ENCODE assay signal across 23 cellular contexts in genomic region chr13:65985632-65986031, GRCh38.
DNase-seq lines count a peak whose midpoint lies in the region; ATAC-seq and TF ChIP-seq lines count a peak whose summit lies in the region.
"Had no signal": no experiment of that assay in that cellular context is flagged by ENCODE, and none has a peak within 500 bp of the region (broad histone marks: within the 10 kb centered on the region; RNA-seq: fewer than 3 reads in every experiment).

No MANE protein-coding gene starts in this region.

- ATAC-seq in GM18873 (IDR thresholded peaks at IDR 0.05; ENCODE audit: low FRiP score, unreplicated experiment) (no peak), GM21825 (IDR thresholded peaks at IDR 0.05; ENCODE audit: unreplicated experiment) (no peak)
- ATAC-seq: activated naive CD8-positive, alpha-beta T cell treated with anti-CD3 and anti-CD28 coated beads, Interleukin-2, amount 50 U/mL, for 24 hours; activated T-helper 17 cell treated with anti-CD3 and anti-CD28 coated beads, Interleukin-2, amount 50 U/mL, for 72 hours; lower lobe of right lung; pancreas; stimulated activated naive CD8-positive, alpha-beta T cell treated with anti-CD3 and anti-CD28 coated beads, Interleukin-15, Interleukin-2, amounts not matched to agents 100 U/mL and 50 U/mL, for 24 hours; upper lobe of right lung had no signal

- no peaks in the 10 kb centered on the region for H3K79me2 ChIP-seq in Karpas-422 (ENCODE audit: low read length)

- no peak overlapping the region for H3K9ac ChIP-seq in Karpas-422 (ENCODE audit: low read length)
- H3K9ac ChIP-seq: SK-N-SH had no signal

- 0 out of 2 replicates have a peak overlapping the region, but pooled peaks have one; percentile 17 for H2AFZ ChIP-seq in Karpas-422 (ENCODE audit: low read length)

- no peak for DNase-seq in Karpas-422
- DNase-seq in WERI-Rb-1, result peak; percentile 6
- peak; percentile 75 for DNase-seq in islet precursor cell
- DNase-seq in GF-D8 (lab: John Stamatoyannopoulos, UW), result no peak
- no peak for DNase-seq in activated naive CD4-positive, alpha-beta T cell (lab: John Stamatoyannopoulos, UW)
- DNase-seq: activated CD4-positive, alpha-beta T cell treated with anti-CD3 and anti-CD28 coated beads for 1 hour; activated naive CD8-positive, alpha-beta T cell treated with anti-CD3 and anti-CD28 coated beads, Interleukin-2, amount 50 U/mL, for 24 hours; CD8-positive, alpha-beta memory T cell; EL; esophagus squamous epithelium; lower lobe of right lung; NCI-H1694; NCI-H524 treated with DMSO at 0.1 percent for 48 hours; pancreas; SK-N-SH; stimulated activated CD4-positive, alpha-beta T cell treated with anti-CD3 and anti-CD28 coated beads, Interleukin-1b, Interleukin-23, amount 100 ng/mL, for 48 hours; stimulated activated naive CD8-positive, alpha-beta T cell treated with anti-CD3 and anti-CD28 coated beads, Interleukin-15, Interleukin-2, amounts not matched to agents 100 U/mL and 50 U/mL, for 24 hours; T1000; upper lobe of right lung had no signal

- H3K27me3 ChIP-seq in Karpas-422 (ENCODE audit: low read length) (no peaks in the 10 kb centered on the region), WERI-Rb-1 (ENCODE audit: insufficient read depth, low read depth, severe bottlenecking) (no peaks in the 10 kb centered on the region)
- H3K27me3 ChIP-seq: esophagus squamous epithelium, pancreas, upper lobe of right lung had no signal

- H3K9me3 ChIP-seq in Karpas-422 (ENCODE audit: low read length), result no peaks in the 10 kb centered on the region; the same call in 1 of the 2 replicates
- H3K9me3 ChIP-seq in WERI-Rb-1 (ENCODE audit: severe bottlenecking), result no peaks in the 10 kb centered on the region
- H3K9me3 ChIP-seq: esophagus squamous epithelium, lower lobe of right lung, pancreas, SK-N-SH, upper lobe of right lung had no signal

- no peak overlapping the region for H3K4me2 ChIP-seq in Karpas-422 (ENCODE audit: low read depth, low read length, poor library complexity, severe bottlenecking)
- H3K4me2 ChIP-seq: SK-N-SH had no signal

- no peaks in the 10 kb centered on the region for H4K20me1 ChIP-seq in Karpas-422 (ENCODE audit: insufficient read depth, low read depth, low read length)

- H3K27ac ChIP-seq in C4-2B (no peak overlapping the region), Karpas-422 (ENCODE audit: low read length) (no peak overlapping the region), WERI-Rb-1 (no peak overlapping the region)
- H3K27ac ChIP-seq: esophagus squamous epithelium, lower lobe of right lung, pancreas, upper lobe of right lung had no signal

- H3K4me3 ChIP-seq in Karpas-422 (ENCODE audit: low read length) (no peak overlapping the region), WERI-Rb-1 (ENCODE audit: low read depth, low read length) (no peak overlapping the region)
- H3K4me3 ChIP-seq: esophagus squamous epithelium, lower lobe of right lung, pancreas, upper lobe of right lung had no signal

- TF ChIP-seq CTCF in C4-2B (conservative IDR thresholded peaks at IDR 0.05), result peak; percentile 74
- TF ChIP-seq CTCF in WERI-Rb-1 (IDR thresholded peaks at IDR 0.05; ENCODE audit: low read depth, low read length), result no peak

- H3K4me1 ChIP-seq in Karpas-422 (ENCODE audit: low read length), result no peaks in the 10 kb centered on the region
- H3K4me1 ChIP-seq: esophagus squamous epithelium, lower lobe of right lung, pancreas, upper lobe of right lung had no signal

- H3K9me2 ChIP-seq in Karpas-422 (replicated peaks; ENCODE audit: insufficient read depth, low read length), result no peaks in the 10 kb centered on the region

- H3K36me3 ChIP-seq in Karpas-422 (ENCODE audit: insufficient read depth, low read length) (no peaks in the 10 kb centered on the region), WERI-Rb-1 (no peaks in the 10 kb centered on the region)
- H3K36me3 ChIP-seq: esophagus squamous epithelium, lower lobe of right lung, pancreas, upper lobe of right lung had no signal

Comparison
In these comparisons a context has a peak if more than half of its experiments do, and no peak if none do; other contexts are left out.
1. DNase-seq: peak in WERI-Rb-1 (single experiment) and islet precursor cell (single experiment); none in Karpas-422 (single experiment), GF-D8 (single experiment) and activated naive CD4-positive, alpha-beta T cell (0 of 4).